ENCODE assay signal across 19 cellular contexts in the genomic region with DNA sequence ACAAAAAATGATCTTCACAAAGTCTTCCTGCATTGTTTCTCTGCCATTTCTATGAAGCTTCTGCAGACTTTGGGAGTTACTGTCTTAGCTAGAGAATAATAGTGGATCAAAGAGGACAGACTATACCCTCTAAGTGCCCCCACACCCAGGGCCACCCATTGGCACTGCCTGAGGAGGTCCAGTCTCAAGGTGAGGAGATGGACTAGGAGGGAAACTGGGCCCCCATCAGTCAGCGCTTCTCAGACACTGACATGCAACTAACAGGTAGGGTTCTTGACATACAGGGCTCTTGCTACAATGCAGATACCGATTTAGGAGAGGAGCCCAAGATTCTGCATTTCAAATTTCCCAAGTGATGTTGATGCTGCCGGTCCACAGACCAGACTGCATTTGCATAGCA. TPM values are rescaled to one million over a fixed set of nuclear protein-coding genes. Genes with fewer than 3 reads are reported as not detected.
A peak's percentile ranks its signal among the peaks of the same experiment; 100 is the strongest.
DNase-seq lines count a peak whose midpoint lies in the region; ATAC-seq, FAIRE-seq and TF ChIP-seq lines count a peak whose summit lies in the region.
"Had no signal": no experiment of that assay in that cellular context is flagged by ENCODE, and none has a peak within 500 bp of the region (broad histone marks: within the 10 kb centered on the region; RNA-seq: fewer than 3 reads in every experiment).

No MANE protein-coding gene starts in this region.

- CTCF ChIA-PET in CD8-positive, alpha-beta T cell (lab: Charles Lee): interaction anchor here (0.6 to 1.0 kb wide), 2 partner anchors 38 to 39 kb away, joined by 3 read pairs; no protein-coding TSS in a partner anchor
- CTCF ChIA-PET in activated B cell treated with CpG ODN at 0.5 μM for 24 hours (lab: Charles Lee): interaction anchor here (0.9 kb wide), 1 partner anchor 331 kb away, joined by 3 read pairs; no protein-coding TSS in a partner anchor

- H3K27me3 ChIP-seq in CD8-positive, alpha-beta T cell (ENCODE audit: insufficient read depth, low read length): no peaks in the 10 kb centered on the region
- peaks cover 0 to 1% (median 0%) of the 10 kb centered on the region in 3 experiments for H3K27me3 ChIP-seq in neuronal stem cell (ENCODE audit: control insufficient read depth in 3 of 3, insufficient read depth in 3 of 3, low read depth in 1 of 3, low read length in 3 of 3)

- no peak overlapping the region for H2AFZ ChIP-seq in neuronal stem cell (ENCODE audit: low read length)
- H2AFZ ChIP-seq: PC-9 had no signal

- FAIRE-seq in urothelium cell line (lab: Jason Lieb, UNC): no peak
- FAIRE-seq: GM19239, H54 had no signal

- no peak overlapping the region for H3K23ac ChIP-seq in neuronal stem cell (ENCODE audit: low read depth, low read length, poor library complexity)

- no CpG with 5 or more reads among the region's 3 CpGs for WGBS in neuronal stem cell (ENCODE audit: extremely low coverage in 2 of 2, insufficient read length in 2 of 2, insufficient replicate concordance in 1 of 2), 2 donors

- no peaks in the 10 kb centered on the region for H3K9me3 ChIP-seq in CD8-positive, alpha-beta T cell (ENCODE audit: low read length)
- no peaks in the 10 kb centered on the region for H3K9me3 ChIP-seq in neuronal stem cell (replicated peaks in 1 of 2; ENCODE audit: control insufficient read depth in 2 of 2, insufficient read depth in 1 of 2, low read depth in 1 of 2, low read length in 2 of 2)

- H3K4ac ChIP-seq in neuronal stem cell (ENCODE audit: low read length): no peak overlapping the region

- peaks cover 1 to 18% of the 10 kb centered on the region in 2 donors for H3K36me3 Mint-ChIP-seq in activated T-cell treated with anti-CD3 and anti-CD28 coated beads, Interleukin-2, amount 50 U/mL, for 72 hours (ENCODE audit: insufficient read depth in 2 of 2)
- H3K36me3 Mint-ChIP-seq in activated T-cell treated with anti-CD3 and anti-CD28 coated beads, Interleukin-2, amount 50 U/mL, for 4 hours (ENCODE audit: insufficient read depth): peaks cover 31% of the 10 kb centered on the region
- peaks cover 56% of the 10 kb centered on the region for H3K36me3 Mint-ChIP-seq in CD8-positive, alpha-beta T cell
- peaks cover 45% of the 10 kb centered on the region for H3K36me3 Mint-ChIP-seq in activated B cell treated with CpG ODN at 0.5 μM for 24 hours (ENCODE audit: low read depth)
- peaks cover 7% of the 10 kb centered on the region for H3K36me3 Mint-ChIP-seq in natural killer cell
- peaks cover 16 to 40% of the 10 kb centered on the region in 2 donors for H3K36me3 Mint-ChIP-seq in stimulated activated naive B cell treated with anti-CD40 and anti-IgM and Interleukin-4, amounts not matched to agents 10 μg/mL and 1 μg/mL and 100 μg/mL, for 72 hours

- peaks cover 13% of the 10 kb centered on the region for H3K36me3 ChIP-seq in CD8-positive, alpha-beta T cell (ENCODE audit: insufficient read depth, low read length)
- H3K36me3 ChIP-seq in neuronal stem cell (replicated peaks in 1 of 2; ENCODE audit: control insufficient read depth in 2 of 2, insufficient read depth in 2 of 2, low read length in 2 of 2): peaks cover 10 to 81% of the 10 kb centered on the region in 2 donors

- no peak overlapping the region for H3K4me2 ChIP-seq in neuronal stem cell (ENCODE audit: insufficient read depth, low read length, poor library complexity, severe bottlenecking)
- H3K4me2 ChIP-seq: KMS-11, PC-9 had no signal

- H2BK12ac ChIP-seq in neuronal stem cell (ENCODE audit: low read length): no peak overlapping the region

- no peak overlapping the region for H2BK5ac ChIP-seq in neuronal stem cell (ENCODE audit: low read length)

- H3K27me3 Mint-ChIP-seq in activated T-cell treated with anti-CD3 and anti-CD28 coated beads, Interleukin-2, amount 50 U/mL, for 72 hours (ENCODE audit: low read depth): no peaks in the 10 kb centered on the region
- no peaks in the 10 kb centered on the region for H3K27me3 Mint-ChIP-seq in activated T-cell treated with anti-CD3 and anti-CD28 coated beads, Interleukin-2, amount 50 U/mL, for 4 hours (ENCODE audit: low read depth)
- no peaks in the 10 kb centered on the region for H3K27me3 Mint-ChIP-seq in CD8-positive, alpha-beta T cell (ENCODE audit: low read depth)
- H3K27me3 Mint-ChIP-seq in activated B cell treated with CpG ODN at 0.5 μM for 24 hours (no peaks in the 10 kb centered on the region), natural killer cell (ENCODE audit: low read depth in 2 of 2) (no peaks in the 10 kb centered on the region)
- no peaks in the 10 kb centered on the region for H3K27me3 Mint-ChIP-seq in stimulated activated naive B cell treated with anti-CD40 and anti-IgM and Interleukin-4, amounts not matched to agents 10 μg/mL and 1 μg/mL and 100 μg/mL, for 72 hours

- H2BK120ac ChIP-seq in neuronal stem cell (ENCODE audit: low read depth, low read length): no peak overlapping the region

- no peak overlapping the region for H3K9ac ChIP-seq in neuronal stem cell (ENCODE audit: low read depth, low read length, poor library complexity)
- H3K9ac ChIP-seq: KMS-11 had no signal

- no peak for DNase-seq in activated T-cell treated with anti-CD3 and anti-CD28 coated beads, Interleukin-2, amount 50 U/mL, for 72 hours
- DNase-seq in activated T-cell treated with anti-CD3 and anti-CD28 coated beads, Interleukin-2, amount 50 U/mL, for 4 hours: no peak
- DNase-seq in CD8-positive, alpha-beta T cell: no peak
- DNase-seq in activated B cell treated with CpG ODN at 0.5 μM for 24 hours: no peak
- DNase-seq in natural killer cell: no peak
- DNase-seq in urothelium cell line (ENCODE audit: low spot score): no peak
- no peak for DNase-seq in neuronal stem cell (ENCODE audit: low spot score)
- no peak for DNase-seq in stimulated activated naive B cell treated with anti-CD40 and anti-IgM and Interleukin-4, amounts not matched to agents 10 μg/mL and 1 μg/mL and 100 μg/mL, for 72 hours
- DNase-seq: Calu3, NCI-H1048, NCI-H146, NCI-H2081, NCI-H774, PC-9 had no signal

- POLR2A ChIA-PET in CD8-positive, alpha-beta T cell (lab: Charles Lee): no interaction called here
- POLR2A ChIA-PET in activated B cell treated with CpG ODN at 0.5 μM for 24 hours (lab: Charles Lee): interaction anchor here (0.6 kb wide), 1 partner anchor 108 kb away, joined by 3 read pairs; no protein-coding TSS in a partner anchor

- no peaks in the 10 kb centered on the region for H3K9me3 Mint-ChIP-seq in activated T-cell treated with anti-CD3 and anti-CD28 coated beads, Interleukin-2, amount 50 U/mL, for 72 hours
- H3K9me3 Mint-ChIP-seq in activated T-cell treated with anti-CD3 and anti-CD28 coated beads, Interleukin-2, amount 50 U/mL, for 4 hours: no peaks in the 10 kb centered on the region
- H3K9me3 Mint-ChIP-seq in CD8-positive, alpha-beta T cell: no peaks in the 10 kb centered on the region
- H3K9me3 Mint-ChIP-seq in activated B cell treated with CpG ODN at 0.5 μM for 24 hours: no peaks in the 10 kb centered on the region
- H3K9me3 Mint-ChIP-seq in natural killer cell: no peaks in the 10 kb centered on the region
- H3K9me3 Mint-ChIP-seq in stimulated activated naive B cell treated with anti-CD40 and anti-IgM and Interleukin-4, amounts not matched to agents 10 μg/mL and 1 μg/mL and 100 μg/mL, for 72 hours: no peaks in the 10 kb centered on the region

- H3K79me1 ChIP-seq in neuronal stem cell (ENCODE audit: low read depth, low read length): no peaks in the 10 kb centered on the region

- peaks cover 2% of the 10 kb centered on the region for H3K4me1 ChIP-seq in CD8-positive, alpha-beta T cell (ENCODE audit: insufficient read depth, low read length)
- peaks cover 0 to 2% of the 10 kb centered on the region in 2 donors for H3K4me1 ChIP-seq in neuronal stem cell (ENCODE audit: control insufficient read depth in 2 of 2, insufficient read depth in 1 of 2, low read depth in 1 of 2, low read length in 2 of 2)

- H3K27ac ChIP-seq in CD8-positive, alpha-beta T cell (ENCODE audit: low read depth, low read length): no peak overlapping the region
- no peak overlapping the region for H3K27ac ChIP-seq in neuronal stem cell (replicated peaks; ENCODE audit: low read length)
- H3K27ac ChIP-seq: C4-2B, KMS-11, PC-9 had no signal

- no peak for TF ChIP-seq CTCF in CD8-positive, alpha-beta T cell (IDR thresholded peaks at IDR 0.05)
- no peak for TF ChIP-seq CTCF in activated B cell treated with CpG ODN at 0.5 μM for 24 hours (IDR thresholded peaks at IDR 0.05)
- TF ChIP-seq CTCF in natural killer cell (IDR thresholded peaks at IDR 0.05): no peak

- H3K27ac Mint-ChIP-seq in activated T-cell treated with anti-CD3 and anti-CD28 coated beads, Interleukin-2, amount 50 U/mL, for 72 hours: peak overlapping the region; percentile 23
- H3K27ac Mint-ChIP-seq in CD8-positive, alpha-beta T cell: peak overlapping the region; percentile 42
- H3K27ac Mint-ChIP-seq in activated B cell treated with CpG ODN at 0.5 μM for 24 hours (peak overlapping the region; percentile 12), natural killer cell (peak overlapping the region; percentile 27 to 32)
- no peak overlapping the region for H3K27ac Mint-ChIP-seq in stimulated activated naive B cell treated with anti-CD40 and anti-IgM and Interleukin-4, amounts not matched to agents 10 μg/mL and 1 μg/mL and 100 μg/mL, for 72 hours

- peaks cover 3% of the 10 kb centered on the region for H3K4me1 Mint-ChIP-seq in activated T-cell treated with anti-CD3 and anti-CD28 coated beads, Interleukin-2, amount 50 U/mL, for 72 hours (ENCODE audit: low read depth)
- peaks cover 3% of the 10 kb centered on the region for H3K4me1 Mint-ChIP-seq in activated T-cell treated with anti-CD3 and anti-CD28 coated beads, Interleukin-2, amount 50 U/mL, for 4 hours (ENCODE audit: low read depth)
- peaks cover 1% of the 10 kb centered on the region for H3K4me1 Mint-ChIP-seq in CD8-positive, alpha-beta T cell (ENCODE audit: low read depth)
- H3K4me1 Mint-ChIP-seq in activated B cell treated with CpG ODN at 0.5 μM for 24 hours: peaks cover 20% of the 10 kb centered on the region
- peaks cover 6 to 10% of the 10 kb centered on the region in 2 donors for H3K4me1 Mint-ChIP-seq in natural killer cell
- peaks cover 14 to 16% of the 10 kb centered on the region in 2 donors for H3K4me1 Mint-ChIP-seq in stimulated activated naive B cell treated with anti-CD40 and anti-IgM and Interleukin-4, amounts not matched to agents 10 μg/mL and 1 μg/mL and 100 μg/mL, for 72 hours

- no peak overlapping the region for H4K8ac ChIP-seq in neuronal stem cell (ENCODE audit: low read depth, low read length)

- no peak overlapping the region for H2AK5ac ChIP-seq in neuronal stem cell (ENCODE audit: low read depth, low read length)

- H3K4me3 ChIP-seq in CD8-positive, alpha-beta T cell (ENCODE audit: low read depth, low read length): no peak overlapping the region
- no peak overlapping the region for H3K4me3 ChIP-seq in neuronal stem cell (ENCODE audit: low read length in 2 of 2)
- H3K4me3 ChIP-seq: PC-9 had no signal

- H3K14ac ChIP-seq in neuronal stem cell (ENCODE audit: low read length): no peak overlapping the region

- no peak overlapping the region for H4K91ac ChIP-seq in neuronal stem cell (ENCODE audit: low read depth, low read length, poor library complexity)

- no peak overlapping the region for H2BK15ac ChIP-seq in neuronal stem cell (ENCODE audit: low read length)

- no peak overlapping the region for H3K18ac ChIP-seq in neuronal stem cell (ENCODE audit: low read length)

- intact Hi-C loops in CD8-positive, alpha-beta T cell (cut with DNase I, micrococcal nuclease): no loop called here
- intact Hi-C loops in activated B cell treated with CpG ODN at 0.5 μM for 24 hours (cut with micrococcal nuclease) (no loop called here), natural killer cell (cut with micrococcal nuclease) (no loop called here)

- no peak for ATAC-seq in activated T-cell treated with anti-CD3 and anti-CD28 coated beads, Interleukin-2, amount 50 U/mL, for 72 hours (replicated peaks in 1 of 2)
- no peak for ATAC-seq in activated T-cell treated with anti-CD3 and anti-CD28 coated beads, Interleukin-2, amount 50 U/mL, for 4 hours
- ATAC-seq in CD8-positive, alpha-beta T cell: no peak
- ATAC-seq in activated B cell treated with CpG ODN at 0.5 μM for 24 hours (ENCODE audit: low read depth) (no peak), natural killer cell (no peak)
- ATAC-seq in stimulated activated naive B cell treated with anti-CD40 and anti-IgM and Interleukin-4, amounts not matched to agents 10 μg/mL and 1 μg/mL and 100 μg/mL, for 72 hours (replicated peaks): no peak
- ATAC-seq: Right ventricle myocardium inferior had no signal

- H3K4me3 Mint-ChIP-seq in activated T-cell treated with anti-CD3 and anti-CD28 coated beads, Interleukin-2, amount 50 U/mL, for 72 hours: no peak overlapping the region
- no peak overlapping the region for H3K4me3 Mint-ChIP-seq in activated T-cell treated with anti-CD3 and anti-CD28 coated beads, Interleukin-2, amount 50 U/mL, for 4 hours
- no peak overlapping the region for H3K4me3 Mint-ChIP-seq in CD8-positive, alpha-beta T cell
- H3K4me3 Mint-ChIP-seq in activated B cell treated with CpG ODN at 0.5 μM for 24 hours: no peak overlapping the region
- no peak overlapping the region for H3K4me3 Mint-ChIP-seq in natural killer cell
- H3K4me3 Mint-ChIP-seq in stimulated activated naive B cell treated with anti-CD40 and anti-IgM and Interleukin-4, amounts not matched to agents 10 μg/mL and 1 μg/mL and 100 μg/mL, for 72 hours: no peak overlapping the region

RNA-seq across cellular contexts. Expression of gene TMEM230, which starts 17.4 kb away (rescaled TPM):
- 10 to 100 TPM; 70.9 to 71.9 TPM for total RNA-seq in activated T-cell treated with anti-CD3 and anti-CD28 coated beads, Interleukin-2, amount 50 U/mL, for 72 hours
- total RNA-seq in activated T-cell treated with anti-CD3 and anti-CD28 coated beads, Interleukin-2, amount 50 U/mL, for 4 hours: 10 to 100 TPM; 54.0 to 63.6 (median 59.7) TPM
- 10 to 100 TPM; 20.7 to 23.5 TPM for total RNA-seq in CD8-positive, alpha-beta T cell
- 72.4 and 76.5 TPM in 2 replicates for total RNA-seq in activated B cell treated with CpG ODN at 0.5 μM for 24 hours
- total RNA-seq in natural killer cell: 10 to 100 TPM; 49.9 to 67.4 (median 59.9) TPM
- 121 TPM for polyA plus RNA-seq in neuronal stem cell (2013, experiment 1 of 2)
- polyA plus RNA-seq in neuronal stem cell (2013, experiment 2 of 2): 121 TPM

RNA-seq across cellular contexts. Expression of gene PCNA, which starts 24.3 kb away (rescaled TPM):
- 100 to 1,000 TPM; 383 to 474 TPM for total RNA-seq in activated T-cell treated with anti-CD3 and anti-CD28 coated beads, Interleukin-2, amount 50 U/mL, for 72 hours
- total RNA-seq in activated T-cell treated with anti-CD3 and anti-CD28 coated beads, Interleukin-2, amount 50 U/mL, for 4 hours: 100 to 1,000 TPM; 368 to 469 (median 411) TPM
- 10 to 100 TPM; 40.2 to 40.6 TPM for total RNA-seq in CD8-positive, alpha-beta T cell
- total RNA-seq in activated B cell treated with CpG ODN at 0.5 μM for 24 hours: 62.0 and 69.9 TPM in 2 replicates
- total RNA-seq in natural killer cell: 10 to 100 TPM; 41.5 to 50.6 (median 46.9) TPM
- 214 TPM for polyA plus RNA-seq in neuronal stem cell (2013, experiment 1 of 2)
- 222 TPM for polyA plus RNA-seq in neuronal stem cell (2013, experiment 2 of 2)

RNA-seq across cellular contexts. Expression of gene CDS2, which starts 31.4 kb away (rescaled TPM):
- 10 to 100 TPM; 62.0 to 67.2 TPM for total RNA-seq in activated T-cell treated with anti-CD3 and anti-CD28 coated beads, Interleukin-2, amount 50 U/mL, for 72 hours
- 10 to 100 TPM; 31.3 to 37.6 (median 35.3) TPM for total RNA-seq in activated T-cell treated with anti-CD3 and anti-CD28 coated beads, Interleukin-2, amount 50 U/mL, for 4 hours
- total RNA-seq in CD8-positive, alpha-beta T cell: 10 to 100 TPM; 68.7 to 70.9 TPM
- 32.4 and 37.4 TPM in 2 replicates for total RNA-seq in activated B cell treated with CpG ODN at 0.5 μM for 24 hours
- total RNA-seq in natural killer cell: 10 to 100 TPM; 45.6 to 54.7 (median 53.8) TPM
- 31.8 TPM for polyA plus RNA-seq in neuronal stem cell (2013, experiment 1 of 2)
- 32.6 TPM for polyA plus RNA-seq in neuronal stem cell (2013, experiment 2 of 2)
